9 cellular contexts compared by ENCODE assay signal in the genomic region with DNA sequence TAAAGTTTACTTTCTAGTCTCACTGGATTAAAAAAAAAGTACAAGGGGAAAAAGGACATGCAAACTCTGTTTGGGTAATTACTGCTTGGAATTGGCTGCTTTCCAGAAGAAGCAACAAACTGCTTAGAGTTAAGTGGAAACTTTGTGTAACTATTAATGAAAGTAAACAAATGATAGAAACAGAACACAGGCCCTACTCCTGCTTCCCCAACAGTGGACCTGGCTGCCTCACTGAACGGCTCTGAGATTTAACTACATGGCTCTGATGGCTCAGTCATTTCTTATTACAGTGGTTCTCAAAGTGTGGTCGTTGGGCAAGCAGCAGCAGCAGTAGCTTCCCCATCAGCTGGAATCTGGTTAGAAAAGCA.
DNase-seq lines count a peak whose midpoint lies in the region; ATAC-seq and TF ChIP-seq lines count a peak whose summit lies in the region.
"Had no signal": no experiment of that assay in that cellular context is flagged by ENCODE, and none has a peak within 500 bp of the region (broad histone marks: within the 10 kb centered on the region; RNA-seq: fewer than 3 reads in every experiment).

No MANE protein-coding gene starts in this region.

- H3K4me3 ChIP-seq in cardiac fibroblast (replicated peaks in 1 of 2; ENCODE audit: low read depth in 2 of 2, low read length in 2 of 2) (no peak overlapping the region), osteoblast (ENCODE audit: insufficient read depth, low read length) (no peak overlapping the region), PC-9 (no peak overlapping the region), trophoblast cell (ENCODE audit: low read depth, low read length) (no peak overlapping the region)

- H2AFZ ChIP-seq in osteoblast (ENCODE audit: low read length) (peak overlapping the region; percentile 48), PC-9 (no peak overlapping the region), trophoblast cell (ENCODE audit: insufficient read depth, low read length, poor library complexity) (no peak overlapping the region)

- H3K4ac ChIP-seq in trophoblast cell (ENCODE audit: low read depth, low read length) = no peak overlapping the region

- H3K36me3 Mint-ChIP-seq in activated CD4-positive, alpha-beta T cell treated with anti-CD3 and anti-CD28 coated beads, Interleukin-2, amount 10 ng/mL, durations not matched to agents 7 days and 5 days (ENCODE audit: low read depth) = peaks cover 8% of the 10 kb centered on the region

- CTCF ChIA-PET in activated CD4-positive, alpha-beta T cell treated with anti-CD3 and anti-CD28 coated beads, Interleukin-2, amount 10 ng/mL, durations not matched to agents 7 days and 5 days (lab: Charles Lee) = no interaction called here
- CTCF ChIA-PET in PC-9 (lab: Charles Lee) = no interaction called here

- H3K27ac ChIP-seq in osteoblast (ENCODE audit: low read depth, low read length) = no peak overlapping the region
- H3K27ac ChIP-seq in PC-9 = no peak overlapping the region
- no peak overlapping the region for H3K27ac ChIP-seq in trophoblast cell (ENCODE audit: low read depth, low read length)

- no TSS peak for BruUV-seq in PC-9 (replicated peaks; lab: Mats Ljungman, UMichigan)

- no peak overlapping the region for H3K4me3 Mint-ChIP-seq in activated CD4-positive, alpha-beta T cell treated with anti-CD3 and anti-CD28 coated beads, Interleukin-2, amount 10 ng/mL, durations not matched to agents 7 days and 5 days

- H3K79me2 ChIP-seq in osteoblast (ENCODE audit: insufficient read depth, low read length) = no peaks in the 10 kb centered on the region
- H3K79me2 ChIP-seq in PC-9 (ENCODE audit: low read depth) = no peaks in the 10 kb centered on the region
- H3K79me2 ChIP-seq in trophoblast cell (ENCODE audit: control insufficient read depth, insufficient read depth, low read length, poor library complexity) = no peaks in the 10 kb centered on the region

- no peaks in the 10 kb centered on the region for H3K9me2 ChIP-seq in PC-9 (ENCODE audit: insufficient read depth)

- peak; percentile 84 for ATAC-seq in GM19043 (IDR thresholded peaks at IDR 0.05; ENCODE audit: low read depth, unreplicated experiment)
- peak; percentile 60 for ATAC-seq in HG03045 (IDR thresholded peaks at IDR 0.05; ENCODE audit: unreplicated experiment)

- H3K27ac Mint-ChIP-seq in activated CD4-positive, alpha-beta T cell treated with anti-CD3 and anti-CD28 coated beads, Interleukin-2, amount 10 ng/mL, durations not matched to agents 7 days and 5 days = no peak overlapping the region

- H3K27me3 ChIP-seq in osteoblast (ENCODE audit: insufficient read depth, low read length) (no peaks in the 10 kb centered on the region), PC-9 (ENCODE audit: insufficient read depth, low read depth) (no peaks in the 10 kb centered on the region), trophoblast cell (ENCODE audit: insufficient read depth, low read length) (no peaks in the 10 kb centered on the region)

- intact Hi-C loops in PC-9 (cut with micrococcal nuclease; ENCODE audit: unreplicated experiment) = no loop called here

- peak; percentile 43 to 67 for DNase-seq in cardiac fibroblast (ENCODE audit: low read depth in 2 of 2)
- DNase-seq in osteoblast (ENCODE audit: insufficient read length, low spot score, missing footprints) = no peak
- no peak for DNase-seq in stimulated activated CD8-positive, alpha-beta memory T cell treated with anti-CD3 and anti-CD28 coated beads, Interleukin-4, amount 100 ng/mL, for 48 hours
- no peak for DNase-seq in activated CD4-positive, alpha-beta T cell treated with anti-CD3 and anti-CD28 coated beads, Interleukin-2, amount 10 ng/mL, durations not matched to agents 7 days and 5 days
- DNase-seq in PC-9 = no peak
- DNase-seq in trophoblast cell = no peak
- DNase-seq: NCI-H1694 had no signal

- no CpG with 5 or more reads among the region's 2 CpGs for WGBS in trophoblast cell (ENCODE audit: extremely low coverage, insufficient coverage, insufficient read length)

- no peaks in the 10 kb centered on the region for H3K4me1 Mint-ChIP-seq in activated CD4-positive, alpha-beta T cell treated with anti-CD3 and anti-CD28 coated beads, Interleukin-2, amount 10 ng/mL, durations not matched to agents 7 days and 5 days

- H3K27me3 Mint-ChIP-seq in activated CD4-positive, alpha-beta T cell treated with anti-CD3 and anti-CD28 coated beads, Interleukin-2, amount 10 ng/mL, durations not matched to agents 7 days and 5 days = no peaks in the 10 kb centered on the region

- no peak overlapping the region for H2BK120ac ChIP-seq in trophoblast cell (ENCODE audit: insufficient read depth, low read length, poor library complexity)

- no peak overlapping the region for H3K18ac ChIP-seq in trophoblast cell (ENCODE audit: low read length)

- POLR2A ChIA-PET in activated CD4-positive, alpha-beta T cell treated with anti-CD3 and anti-CD28 coated beads, Interleukin-2, amount 10 ng/mL, durations not matched to agents 7 days and 5 days (lab: Charles Lee) = no interaction called here
- POLR2A ChIA-PET in PC-9 (lab: Charles Lee; ENCODE audit: unreplicated experiment) = no interaction called here

- H2AK5ac ChIP-seq in trophoblast cell (ENCODE audit: low read length) = no peak overlapping the region

- TF ChIP-seq CTCF in cardiac fibroblast (IDR thresholded peaks at IDR 0.05; ENCODE audit: low read depth, low read length) = no peak
- no peak for TF ChIP-seq CTCF in osteoblast (IDR thresholded peaks at IDR 0.05; ENCODE audit: extremely low read depth, low read depth, low read length)
- TF ChIP-seq CTCF in PC-9 (conservative IDR thresholded peaks at IDR 0.05) = no peak

- no peak overlapping the region for H3K9ac ChIP-seq in trophoblast cell (ENCODE audit: low read length)

- H4K8ac ChIP-seq in trophoblast cell (ENCODE audit: low read depth, low read length) = no peak overlapping the region

- H4K20me1 ChIP-seq in osteoblast (ENCODE audit: insufficient read depth, low read length) = no peaks in the 10 kb centered on the region
- no peaks in the 10 kb centered on the region for H4K20me1 ChIP-seq in PC-9 (ENCODE audit: insufficient read depth)

- no peak overlapping the region for H4K12ac ChIP-seq in trophoblast cell (ENCODE audit: low read depth, low read length)

- no peak overlapping the region for H2BK5ac ChIP-seq in trophoblast cell (ENCODE audit: low read depth, low read length, poor library complexity)

- H3K4me2 ChIP-seq in osteoblast (ENCODE audit: insufficient read depth, low read length) = no peak overlapping the region
- no peak overlapping the region for H3K4me2 ChIP-seq in PC-9
- no peak overlapping the region for H3K4me2 ChIP-seq in trophoblast cell (ENCODE audit: low read length)

- H3K14ac ChIP-seq in trophoblast cell (ENCODE audit: low read length) = no peak overlapping the region

- H3K79me1 ChIP-seq in trophoblast cell (ENCODE audit: low read length) = no peaks in the 10 kb centered on the region

- peaks cover 2% of the 10 kb centered on the region for H3K9me3 Mint-ChIP-seq in activated CD4-positive, alpha-beta T cell treated with anti-CD3 and anti-CD28 coated beads, Interleukin-2, amount 10 ng/mL, durations not matched to agents 7 days and 5 days

- H3K9me3 ChIP-seq in osteoblast (ENCODE audit: low read depth, low read length) (no peaks in the 10 kb centered on the region), PC-9 (ENCODE audit: insufficient read depth, low read depth) (no peaks in the 10 kb centered on the region), trophoblast cell (ENCODE audit: insufficient read depth, low read depth, low read length) (no peaks in the 10 kb centered on the region)

- H3K23ac ChIP-seq in trophoblast cell (ENCODE audit: low read length) = no peak overlapping the region

- no peaks in the 10 kb centered on the region for H3F3A ChIP-seq in PC-9 (ENCODE audit: insufficient read depth, low read depth)

- H3K36me3 ChIP-seq in osteoblast (ENCODE audit: insufficient read depth, low read length) = no peaks in the 10 kb centered on the region
- no peaks in the 10 kb centered on the region for H3K36me3 ChIP-seq in PC-9 (ENCODE audit: low read depth)
- H3K36me3 ChIP-seq in trophoblast cell (ENCODE audit: control insufficient read depth in 1 of 2, insufficient read depth in 2 of 2, low read length in 2 of 2) = peaks cover 3% of the 10 kb centered on the region in 2 experiments

- H2BK12ac ChIP-seq in trophoblast cell (ENCODE audit: low read length) = no peak overlapping the region

- no peaks in the 10 kb centered on the region for H3K4me1 ChIP-seq in osteoblast (ENCODE audit: insufficient read depth, low read length)
- H3K4me1 ChIP-seq in PC-9 (replicated peaks; ENCODE audit: insufficient read depth) = no peaks in the 10 kb centered on the region; the same call in 1 of the 2 replicates
- H3K4me1 ChIP-seq in trophoblast cell (ENCODE audit: control insufficient read depth in 1 of 2, insufficient read depth in 2 of 2, low read length in 2 of 2) = peaks cover 0 to 2% of the 10 kb centered on the region in 2 experiments

- no peak overlapping the region for H4K91ac ChIP-seq in trophoblast cell (ENCODE audit: low read depth, low read length)

Comparison
In these comparisons a context has a peak if more than half of its experiments do, and no peak if none do; other contexts are left out.
1. DNase-seq: peak in cardiac fibroblast (2 of 2); none in osteoblast (single experiment), stimulated activated CD8-positive, alpha-beta memory T cell treated with anti-CD3 and anti-CD28 coated beads, Interleukin-4, amount 100 ng/mL, for 48 hours (single experiment), activated CD4-positive, alpha-beta T cell treated with anti-CD3 and anti-CD28 coated beads, Interleukin-2, amount 10 ng/mL, durations not matched to agents 7 days and 5 days (single experiment), PC-9 (0 of 2) and trophoblast cell (0 of 2).